ENCODE assay signal across 2 cellular contexts in genomic region chr9:133132174-133132573, GRCh38.
TF ChIP-seq lines count a peak whose summit lies in the region.

No MANE protein-coding gene starts in this region.

TF ChIP-seq in liver, 16 proteins besides CTCF, POLR2A, EP300 and RAD21:
- TF ChIP-seq MAX (IDR thresholded peaks at IDR 0.05), result no peak
- TF ChIP-seq ZBTB33 (IDR thresholded peaks at IDR 0.05), result no peak
- no peak for TF ChIP-seq GABPA (IDR thresholded peaks at IDR 0.05 in 1 of 2, conservative IDR thresholded peaks at IDR 0.05 in 1 of 2)
- TF ChIP-seq RXRA (IDR thresholded peaks at IDR 0.05), result no peak
- no peak for TF ChIP-seq JUND (IDR thresholded peaks at IDR 0.05)
- TF ChIP-seq FOXA1 (IDR thresholded peaks at IDR 0.05), result no peak
- TF ChIP-seq EGR1 (IDR thresholded peaks at IDR 0.05; ENCODE audit: low read depth in 2 of 2), result no peak
- TF ChIP-seq SP1 (IDR thresholded peaks at IDR 0.05), result no peak
- TF ChIP-seq NR2F2 (IDR thresholded peaks at IDR 0.05), result no peak
- TF ChIP-seq FOXA2 (IDR thresholded peaks at IDR 0.05), result no peak
- TF ChIP-seq TAF1 (conservative IDR thresholded peaks at IDR 0.05), result no peak
- no peak for TF ChIP-seq HNF4A (conservative IDR thresholded peaks at IDR 0.05)
- TF ChIP-seq, protein P1, sequence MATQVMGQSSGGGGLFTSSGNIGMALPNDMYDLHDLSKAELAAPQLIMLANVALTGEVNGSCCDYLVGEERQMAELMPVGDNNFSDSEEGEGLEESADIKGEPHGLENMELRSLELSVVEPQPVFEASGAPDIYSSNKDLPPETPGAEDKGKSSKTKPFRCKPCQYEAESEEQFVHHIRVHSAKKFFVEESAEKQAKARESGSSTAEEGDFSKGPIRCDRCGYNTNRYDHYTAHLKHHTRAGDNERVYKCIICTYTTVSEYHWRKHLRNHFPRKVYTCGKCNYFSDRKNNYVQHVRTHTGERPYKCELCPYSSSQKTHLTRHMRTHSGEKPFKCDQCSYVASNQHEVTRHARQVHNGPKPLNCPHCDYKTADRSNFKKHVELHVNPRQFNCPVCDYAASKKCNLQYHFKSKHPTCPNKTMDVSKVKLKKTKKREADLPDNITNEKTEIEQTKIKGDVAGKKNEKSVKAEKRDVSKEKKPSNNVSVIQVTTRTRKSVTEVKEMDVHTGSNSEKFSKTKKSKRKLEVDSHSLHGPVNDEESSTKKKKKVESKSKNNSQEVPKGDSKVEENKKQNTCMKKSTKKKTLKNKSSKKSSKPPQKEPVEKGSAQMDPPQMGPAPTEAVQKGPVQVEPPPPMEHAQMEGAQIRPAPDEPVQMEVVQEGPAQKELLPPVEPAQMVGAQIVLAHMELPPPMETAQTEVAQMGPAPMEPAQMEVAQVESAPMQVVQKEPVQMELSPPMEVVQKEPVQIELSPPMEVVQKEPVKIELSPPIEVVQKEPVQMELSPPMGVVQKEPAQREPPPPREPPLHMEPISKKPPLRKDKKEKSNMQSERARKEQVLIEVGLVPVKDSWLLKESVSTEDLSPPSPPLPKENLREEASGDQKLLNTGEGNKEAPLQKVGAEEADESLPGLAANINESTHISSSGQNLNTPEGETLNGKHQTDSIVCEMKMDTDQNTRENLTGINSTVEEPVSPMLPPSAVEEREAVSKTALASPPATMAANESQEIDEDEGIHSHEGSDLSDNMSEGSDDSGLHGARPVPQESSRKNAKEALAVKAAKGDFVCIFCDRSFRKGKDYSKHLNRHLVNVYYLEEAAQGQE (IDR thresholded peaks at IDR 0.05), result no peak
- TF ChIP-seq HNF4G (IDR thresholded peaks at IDR 0.05), result no peak

TF ChIP-seq in HepG2, 621 proteins besides CTCF, POLR2A, EP300 and RAD21:
- no peak for TF ChIP-seq PTBP1 (IDR thresholded peaks at IDR 0.05; ENCODE audit: low read depth, low read length, poor library complexity, severe bottlenecking)
- TF ChIP-seq ZNF816 (CRISPR knock-in tag; IDR thresholded peaks at IDR 0.05; ENCODE audit: borderline replicate concordance), result no peak
- TF ChIP-seq ISL2 (CRISPR knock-in tag; IDR thresholded peaks at IDR 0.05), result no peak
- no peak for TF ChIP-seq ZNF589 (CRISPR knock-in tag; conservative IDR thresholded peaks at IDR 0.05)
- TF ChIP-seq PAWR (CRISPR knock-in tag; IDR thresholded peaks at IDR 0.05; ENCODE audit: borderline replicate concordance), result no peak
- no peak for TF ChIP-seq PPARG (CRISPR knock-in tag; conservative IDR thresholded peaks at IDR 0.05)
- no peak for TF ChIP-seq NRL (CRISPR knock-in tag; IDR thresholded peaks at IDR 0.05; ENCODE audit: borderline replicate concordance)
- no peak for TF ChIP-seq TCF12 (IDR thresholded peaks at IDR 0.05)
- TF ChIP-seq TCF12 (CRISPR knock-in tag; IDR thresholded peaks at IDR 0.05), result no peak
- no peak for TF ChIP-seq SETDB1 (CRISPR knock-in tag; IDR thresholded peaks at IDR 0.05; ENCODE audit: borderline replicate concordance)
- no peak for TF ChIP-seq HMG20B (CRISPR knock-in tag; conservative IDR thresholded peaks at IDR 0.05)
- TF ChIP-seq, protein P2, sequence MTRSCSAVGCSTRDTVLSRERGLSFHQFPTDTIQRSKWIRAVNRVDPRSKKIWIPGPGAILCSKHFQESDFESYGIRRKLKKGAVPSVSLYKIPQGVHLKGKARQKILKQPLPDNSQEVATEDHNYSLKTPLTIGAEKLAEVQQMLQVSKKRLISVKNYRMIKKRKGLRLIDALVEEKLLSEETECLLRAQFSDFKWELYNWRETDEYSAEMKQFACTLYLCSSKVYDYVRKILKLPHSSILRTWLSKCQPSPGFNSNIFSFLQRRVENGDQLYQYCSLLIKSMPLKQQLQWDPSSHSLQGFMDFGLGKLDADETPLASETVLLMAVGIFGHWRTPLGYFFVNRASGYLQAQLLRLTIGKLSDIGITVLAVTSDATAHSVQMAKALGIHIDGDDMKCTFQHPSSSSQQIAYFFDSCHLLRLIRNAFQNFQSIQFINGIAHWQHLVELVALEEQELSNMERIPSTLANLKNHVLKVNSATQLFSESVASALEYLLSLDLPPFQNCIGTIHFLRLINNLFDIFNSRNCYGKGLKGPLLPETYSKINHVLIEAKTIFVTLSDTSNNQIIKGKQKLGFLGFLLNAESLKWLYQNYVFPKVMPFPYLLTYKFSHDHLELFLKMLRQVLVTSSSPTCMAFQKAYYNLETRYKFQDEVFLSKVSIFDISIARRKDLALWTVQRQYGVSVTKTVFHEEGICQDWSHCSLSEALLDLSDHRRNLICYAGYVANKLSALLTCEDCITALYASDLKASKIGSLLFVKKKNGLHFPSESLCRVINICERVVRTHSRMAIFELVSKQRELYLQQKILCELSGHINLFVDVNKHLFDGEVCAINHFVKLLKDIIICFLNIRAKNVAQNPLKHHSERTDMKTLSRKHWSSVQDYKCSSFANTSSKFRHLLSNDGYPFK (CRISPR knock-in tag; IDR thresholded peaks at IDR 0.05; ENCODE audit: borderline replicate concordance), result no peak
TF ChIP-seq in HepG2: peak in this region for 0.
